20 cellular contexts compared by ENCODE assay signal in genomic region chr5:170606939-170607338, GRCh38.
DNase-seq lines count a peak whose midpoint lies in the region; FAIRE-seq and TF ChIP-seq lines count a peak whose summit lies in the region.
"Had no signal": no experiment of that assay in that cellular context is flagged by ENCODE, and none has a peak within 500 bp of the region (broad histone marks: within the 10 kb centered on the region; RNA-seq: fewer than 3 reads in every experiment).

No MANE protein-coding gene starts in this region.

- no peak for TF ChIP-seq CTCF in A673 (conservative IDR thresholded peaks at IDR 0.05; ENCODE audit: low read depth, low read length)
- TF ChIP-seq CTCF in chondrocyte (IDR thresholded peaks at IDR 0.05), result no peak
- TF ChIP-seq CTCF in progenitor cell of endocrine pancreas (IDR thresholded peaks at IDR 0.05; ENCODE audit: unreplicated experiment), result no peak
- TF ChIP-seq CTCF in suprapubic skin (IDR thresholded peaks at IDR 0.05), result no peak

- no TSS peak for BruUV-seq in A673 (replicated peaks; lab: Mats Ljungman, UMichigan)

- intact Hi-C loops in A673 (cut with micrococcal nuclease; ENCODE audit: unreplicated experiment), result no loop called here

- no peak for FAIRE-seq in GM12892 (lab: Jason Lieb, UNC)
- FAIRE-seq: A204.1, K562 had no signal

- H3K36me3 ChIP-seq in A673 (ENCODE audit: insufficient read depth, low read length, poor library complexity, severe bottlenecking), result no peaks in the 10 kb centered on the region
- H3K36me3 ChIP-seq in suprapubic skin, result no peaks in the 10 kb centered on the region
- H3K36me3 ChIP-seq: BLaER1 had no signal

- no peak overlapping the region for H3K4me3 ChIP-seq in A673 (ENCODE audit: low read depth, low read length, poor library complexity, severe bottlenecking)
- H3K4me3 ChIP-seq in suprapubic skin, result no peak overlapping the region
- H3K4me3 ChIP-seq: BLaER1, K562 had no signal

- POLR2A ChIA-PET in A673 (lab: Charles Lee; ENCODE audit: low non-redundant PET), result no interaction called here

- H3K36me3 Mint-ChIP-seq in chondrocyte (ENCODE audit: low read depth) (peaks cover 3% of the 10 kb centered on the region), progenitor cell of endocrine pancreas (ENCODE audit: insufficient read depth) (no peaks in the 10 kb centered on the region)
- H3K36me3 Mint-ChIP-seq: CD4-positive, alpha-beta memory T cell had no signal

- H3K4me3 Mint-ChIP-seq in chondrocyte (ENCODE audit: unreplicated experiment), result no peak overlapping the region
- H3K4me3 Mint-ChIP-seq in progenitor cell of endocrine pancreas (ENCODE audit: low read depth), result no peak overlapping the region
- H3K4me3 Mint-ChIP-seq: CD4-positive, alpha-beta memory T cell; T-helper 17 cell had no signal

- H3K4me1 Mint-ChIP-seq in chondrocyte (ENCODE audit: low read depth) (no peaks in the 10 kb centered on the region), progenitor cell of endocrine pancreas (ENCODE audit: low read depth) (peaks cover 2% of the 10 kb centered on the region)
- H3K4me1 Mint-ChIP-seq: CD4-positive, alpha-beta memory T cell had no signal

- no peak overlapping the region for H3K27ac ChIP-seq in A673 (ENCODE audit: low read depth, low read length, poor library complexity, severe bottlenecking)
- no peak overlapping the region for H3K27ac ChIP-seq in suprapubic skin
- H3K27ac ChIP-seq: BLaER1, RWPE1 had no signal

- TF ChIP-seq POLR2A in suprapubic skin (IDR thresholded peaks at IDR 0.05), result no peak
- TF ChIP-seq POLR2A in GM12892 (IDR thresholded peaks at IDR 0.05; ENCODE audit: low read depth, low read length), result no peak

- no peak for TF ChIP-seq EP300 in suprapubic skin (IDR thresholded peaks at IDR 0.05)

- peak; percentile 7 for DNase-seq in A673 (ENCODE audit: low spot score)
- peak; percentile 36 for DNase-seq in DMS79 (lab: John Stamatoyannopoulos, UW)
- DNase-seq in NCI-H524 (lab: John Stamatoyannopoulos, UW), result peak; percentile 67 to 88
- peak; percentile 25 for DNase-seq in chondrocyte (ENCODE audit: low spot score)
- no peak for DNase-seq in progenitor cell of endocrine pancreas (ENCODE audit: low spot score, unreplicated experiment)
- DNase-seq in GM03348 (ENCODE audit: low spot score), result no peak
- DNase-seq in suprapubic skin (ENCODE audit: low spot score in 2 of 2), result no peak
- DNase-seq in GM12892 (ENCODE audit: insufficient read length), result no peak
- DNase-seq: Calu3; CD4-positive, alpha-beta memory T cell; NCI-H1092 treated with DMSO at 0.1 percent for 48 hours; NCI-H345; NCI-H526 treated with DMSO at 0.1 percent for 48 hours; PC-3; SIG-M5; T-helper 17 cell had no signal

- H3K27me3 Mint-ChIP-seq in chondrocyte (ENCODE audit: low read depth), result peaks cover 4% of the 10 kb centered on the region
- peaks cover 20% of the 10 kb centered on the region for H3K27me3 Mint-ChIP-seq in progenitor cell of endocrine pancreas

- H3K9me3 ChIP-seq in A673 (ENCODE audit: low read depth, low read length, poor library complexity, severe bottlenecking), result no peaks in the 10 kb centered on the region
- H3K9me3 ChIP-seq in suprapubic skin, result no peaks in the 10 kb centered on the region
- H3K9me3 ChIP-seq: BLaER1 had no signal

- H3K9me3 Mint-ChIP-seq in chondrocyte (ENCODE audit: low read depth), result no peaks in the 10 kb centered on the region
- H3K9me3 Mint-ChIP-seq in progenitor cell of endocrine pancreas (ENCODE audit: low read depth), result no peaks in the 10 kb centered on the region
- H3K9me3 Mint-ChIP-seq: CD4-positive, alpha-beta memory T cell had no signal

- peaks cover 2% of the 10 kb centered on the region for H3K4me1 ChIP-seq in A673 (ENCODE audit: insufficient read depth, low read length, poor library complexity, severe bottlenecking)
- no peaks in the 10 kb centered on the region for H3K4me1 ChIP-seq in suprapubic skin
- H3K4me1 ChIP-seq: BLaER1 had no signal

- CTCF ChIA-PET in A673 (lab: Charles Lee), result interaction anchor here (0.7 kb wide), 1 partner anchor 26 kb away, joined by 3 read pairs; no protein-coding TSS in a partner anchor

- H3K27ac Mint-ChIP-seq in chondrocyte (ENCODE audit: unreplicated experiment) (no peak overlapping the region), progenitor cell of endocrine pancreas (no peak overlapping the region)
- H3K27ac Mint-ChIP-seq: T-helper 17 cell had no signal

- WGBS in suprapubic skin, result 54% methylated on average over 9 of the region's 9 CpGs

- no peaks in the 10 kb centered on the region for H3K27me3 ChIP-seq in A673 (replicated peaks; ENCODE audit: insufficient read depth, low read depth, low read length, poor library complexity)
- peaks cover 12% of the 10 kb centered on the region for H3K27me3 ChIP-seq in suprapubic skin
- H3K27me3 ChIP-seq: BLaER1 had no signal

Comparison
In these comparisons a context has a peak if more than half of its experiments do, and no peak if none do; other contexts are left out.
1. DNase-seq: peak in A673 (single experiment), DMS79 (single experiment), NCI-H524 (2 of 2) and chondrocyte (single experiment); none in progenitor cell of endocrine pancreas (single experiment), GM03348 (single experiment), suprapubic skin (0 of 2) and GM12892 (single experiment).